24 cellular contexts compared by ENCODE assay signal in genomic region chr5:36733183-36733582, GRCh38.
DNase-seq lines count a peak whose midpoint lies in the region; ATAC-seq and TF ChIP-seq lines count a peak whose summit lies in the region.
"Had no signal": no experiment of that assay in that cellular context is flagged by ENCODE, and none has a peak within 500 bp of the region (broad histone marks: within the 10 kb centered on the region; RNA-seq: fewer than 3 reads in every experiment).

No MANE protein-coding gene starts in this region.

- no peak overlapping the region for H3K4me3 Mint-ChIP-seq in endodermal cell
- H3K4me3 Mint-ChIP-seq: CD8-positive, alpha-beta T cell had no signal

- CTCF ChIA-PET in HEK293 (lab: Yijun Ruan, JAX) = interaction anchor here (0.6 to 1.2 kb wide), 3 partner anchors 11 to 990 kb away, joined by 3 to 4 read pairs (median 3); no protein-coding TSS in a partner anchor

- no peaks in the 10 kb centered on the region for H3K4me1 ChIP-seq in HEK293 (ENCODE audit: control insufficient read depth, insufficient read depth, low read length)
- H3K4me1 ChIP-seq in endodermal cell (ENCODE audit: control insufficient read depth, insufficient read depth, low read length) = no peaks in the 10 kb centered on the region
- H3K4me1 ChIP-seq in left lung = peaks cover 0 to 3% of the 10 kb centered on the region in 2 donors
- no peaks in the 10 kb centered on the region for H3K4me1 ChIP-seq in body of pancreas

- no peaks in the 10 kb centered on the region for H3K9me3 Mint-ChIP-seq in endodermal cell
- H3K9me3 Mint-ChIP-seq: CD8-positive, alpha-beta T cell had no signal

- no peak overlapping the region for H3K27ac Mint-ChIP-seq in endodermal cell
- H3K27ac Mint-ChIP-seq: CD8-positive, alpha-beta T cell had no signal

- POLR2A ChIA-PET in HEK293 (lab: Yijun Ruan, JAX) = no interaction called here

- H3K36me3 ChIP-seq in HEK293 (ENCODE audit: control insufficient read depth in 2 of 2, insufficient read depth in 1 of 2, low read length in 2 of 2) (no peaks in the 10 kb centered on the region), endodermal cell (ENCODE audit: control insufficient read depth, insufficient read depth, low read length) (no peaks in the 10 kb centered on the region), left lung (no peaks in the 10 kb centered on the region), body of pancreas (replicated peaks in 1 of 2; ENCODE audit: insufficient read depth in 1 of 2, low read depth in 2 of 2) (no peaks in the 10 kb centered on the region)

- DNase-seq in NCI-H146 (lab: John Stamatoyannopoulos, UW) (peak; percentile 2), NCI-H146 treated with DMSO at 0.1 percent for 48 hours (lab: John Stamatoyannopoulos, UW; ENCODE audit: unreplicated experiment) (no peak), endodermal cell (peak; percentile 60), left lung (no peak), iPS-NIHi7 (ENCODE audit: extremely low spot score) (no peak), SK-N-DZ (ENCODE audit: low spot score) (no peak), body of pancreas (no peak)
- DNase-seq: AML-193; C1 segment of cervical spinal cord; CD8-positive, alpha-beta T cell; HCEC 1CT; KBM-7; NCI-H1092 treated with DMSO at 0.1 percent for 48 hours; NCI-H1694 treated with DMSO at 0.1 percent for 48 hours; NCI-H2081 treated with DMSO at 0.1 percent for 48 hours; NCI-H2227 treated with DMSO at 0.1 percent for 48 hours; NCI-H524; NCI-H82; OCI-M1; Right ventricle myocardium superior; SW 1271 had no signal

- H3K4me1 Mint-ChIP-seq in endodermal cell = no peaks in the 10 kb centered on the region

- H3K27ac ChIP-seq in HEK293 (ENCODE audit: extremely low read depth, low read depth, low read length) (no peak overlapping the region), endodermal cell (ENCODE audit: low read depth, low read length) (no peak overlapping the region), left lung (no peak overlapping the region), body of pancreas (no peak overlapping the region)
- H3K27ac ChIP-seq: HL-60, SK-N-MC had no signal

- intact Hi-C loops in left lung (cut with DNase I) = loop anchor here in 1 of 2 donors (10.0 kb wide), 1 partner anchor 272 kb away; no protein-coding TSS in a partner anchor
- intact Hi-C loops in body of pancreas (cut with DNase I) = loop anchor here (5.0 to 10.0 kb wide), 2 partner anchors 134 to 272 kb away; no protein-coding TSS in a partner anchor

- peaks cover 12% of the 10 kb centered on the region for H3K27me3 Mint-ChIP-seq in endodermal cell (ENCODE audit: insufficient read depth)

- no peak for TF ChIP-seq CTCF in HEK293 (tag by site-specific recombination; IDR thresholded peaks at IDR 0.05)
- no peak for TF ChIP-seq CTCF in endodermal cell (conservative IDR thresholded peaks at IDR 0.05)
- no peak for TF ChIP-seq CTCF in left lung (IDR thresholded peaks at IDR 0.05)
- TF ChIP-seq CTCF in body of pancreas (IDR thresholded peaks at IDR 0.05) = no peak

- no peaks in the 10 kb centered on the region for H3K9me3 ChIP-seq in HEK293 (ENCODE audit: control insufficient read depth, insufficient read depth, low read depth, low read length)
- no peaks in the 10 kb centered on the region for H3K9me3 ChIP-seq in endodermal cell (ENCODE audit: control insufficient read depth, low read length)
- no peaks in the 10 kb centered on the region for H3K9me3 ChIP-seq in left lung
- H3K9me3 ChIP-seq in body of pancreas = no peaks in the 10 kb centered on the region

- H3K27me3 ChIP-seq in endodermal cell (ENCODE audit: control insufficient read depth, insufficient read depth, low read length, poor library complexity, severe bottlenecking) = peaks cover 18% of the 10 kb centered on the region
- H3K27me3 ChIP-seq in left lung = no peaks in the 10 kb centered on the region
- peaks cover 0 to 3% of the 10 kb centered on the region in 2 donors for H3K27me3 ChIP-seq in body of pancreas

- ATAC-seq in left lung = peak; percentile 48
- ATAC-seq in body of pancreas = no peak
- ATAC-seq: CD8-positive, alpha-beta T cell had no signal

- no peak for TF ChIP-seq POLR2A in body of pancreas (IDR thresholded peaks at IDR 0.05)

- 92 to 100% methylated on average over 3 to 5 of the region's 5 CpGs for WGBS in endodermal cell (ENCODE audit: insufficient coverage in 1 of 2, insufficient read length in 1 of 2), 2 experiments
- 83 to 89% methylated on average over 5 of the region's 5 CpGs for WGBS in body of pancreas, 2 donors

- no peak overlapping the region for H3K4me3 ChIP-seq in HEK293 (ENCODE audit: low read depth, low read length)
- H3K4me3 ChIP-seq in endodermal cell (ENCODE audit: low read length) = no peak overlapping the region
- no peak overlapping the region for H3K4me3 ChIP-seq in left lung
- H3K4me3 ChIP-seq in body of pancreas = no peak overlapping the region
- H3K4me3 ChIP-seq: SK-N-MC had no signal

- no peaks in the 10 kb centered on the region for H3K36me3 Mint-ChIP-seq in endodermal cell (ENCODE audit: low read depth)
- H3K36me3 Mint-ChIP-seq: CD8-positive, alpha-beta T cell had no signal

- H3K9ac ChIP-seq in endodermal cell (ENCODE audit: extremely low read depth, low read length, poor library complexity, severe bottlenecking) = no peak overlapping the region

TF ChIP-seq in HEK293, 187 proteins besides CTCF, POLR2A, EP300 and RAD21:
- TF ChIP-seq ZNF670 (tag by site-specific recombination; IDR thresholded peaks at IDR 0.05; ENCODE audit: low read depth) (no peak), ZNF311 (tag by site-specific recombination; IDR thresholded peaks at IDR 0.05; ENCODE audit: borderline replicate concordance) (no peak)
- TF ChIP-seq, protein P1, sequence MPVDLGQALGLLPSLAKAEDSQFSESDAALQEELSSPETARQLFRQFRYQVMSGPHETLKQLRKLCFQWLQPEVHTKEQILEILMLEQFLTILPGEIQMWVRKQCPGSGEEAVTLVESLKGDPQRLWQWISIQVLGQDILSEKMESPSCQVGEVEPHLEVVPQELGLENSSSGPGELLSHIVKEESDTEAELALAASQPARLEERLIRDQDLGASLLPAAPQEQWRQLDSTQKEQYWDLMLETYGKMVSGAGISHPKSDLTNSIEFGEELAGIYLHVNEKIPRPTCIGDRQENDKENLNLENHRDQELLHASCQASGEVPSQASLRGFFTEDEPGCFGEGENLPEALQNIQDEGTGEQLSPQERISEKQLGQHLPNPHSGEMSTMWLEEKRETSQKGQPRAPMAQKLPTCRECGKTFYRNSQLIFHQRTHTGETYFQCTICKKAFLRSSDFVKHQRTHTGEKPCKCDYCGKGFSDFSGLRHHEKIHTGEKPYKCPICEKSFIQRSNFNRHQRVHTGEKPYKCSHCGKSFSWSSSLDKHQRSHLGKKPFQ (tag by site-specific recombination; IDR thresholded peaks at IDR 0.05) = 0 out of 2 replicates have a peak, but pooled peaks have one; percentile 25
TF ChIP-seq in HEK293: peak in this region for 1.

Comparison
In these comparisons a context has a peak if more than half of its experiments do, and no peak if none do; other contexts are left out.
1. DNase-seq: peak in NCI-H146 (single experiment) and endodermal cell (single experiment); none in NCI-H146 treated with DMSO at 0.1 percent for 48 hours (single experiment), left lung (0 of 2), iPS-NIHi7 (single experiment), SK-N-DZ (single experiment) and body of pancreas (0 of 4).